ENCODE assay signal across 1 cellular context in the genomic region with DNA sequence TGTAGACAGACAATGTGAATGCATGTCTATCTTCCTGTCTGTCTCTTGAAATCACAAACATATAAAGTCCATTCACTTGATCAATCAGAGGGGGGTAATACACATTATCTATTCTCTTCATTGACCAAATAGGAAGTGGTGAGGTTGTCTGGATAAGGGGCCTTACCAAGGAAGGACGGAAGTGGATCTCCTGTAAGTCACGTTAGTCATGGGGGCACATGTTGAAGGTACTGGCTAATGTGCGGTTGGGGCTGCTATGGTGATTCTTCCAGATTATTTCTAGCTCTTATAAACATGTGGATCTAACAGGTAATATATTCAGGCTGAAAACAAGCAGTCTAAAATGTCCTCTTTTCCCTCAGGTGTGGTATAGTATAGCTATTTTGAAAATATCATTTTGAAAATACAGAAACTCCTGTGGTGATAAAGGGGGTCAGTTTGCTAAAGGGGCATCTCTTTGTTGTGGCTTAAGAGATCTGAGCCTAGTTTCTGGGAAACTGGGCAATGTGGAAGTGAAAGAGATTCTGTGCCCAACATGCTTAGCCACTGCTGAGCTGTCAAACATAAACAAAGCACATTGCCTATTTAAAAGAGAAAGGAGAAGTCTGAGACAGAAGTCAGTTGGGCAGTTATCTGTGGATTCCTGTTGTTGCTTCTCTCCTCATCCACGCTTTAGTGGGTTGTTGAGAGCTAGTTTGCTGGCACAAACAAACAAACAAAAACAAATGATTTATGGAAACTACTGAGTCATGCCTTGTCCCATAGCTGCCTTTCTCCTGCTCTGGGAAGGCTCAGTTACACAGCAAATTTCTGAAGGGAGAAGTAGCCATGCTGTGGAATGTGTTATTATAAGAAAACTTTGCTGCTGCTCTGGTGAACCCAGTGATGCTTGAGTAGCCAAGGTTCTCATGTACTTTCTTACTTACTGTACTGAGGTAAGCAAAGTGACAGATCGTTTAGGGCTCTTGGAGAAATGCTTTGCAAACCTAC.
TF ChIP-seq lines count a peak whose summit lies in the region.

No MANE protein-coding gene starts in this region.

TF ChIP-seq in HepG2, 621 proteins besides CTCF, POLR2A, EP300 and RAD21 (continued from another document):
- TF ChIP-seq, protein P1, sequence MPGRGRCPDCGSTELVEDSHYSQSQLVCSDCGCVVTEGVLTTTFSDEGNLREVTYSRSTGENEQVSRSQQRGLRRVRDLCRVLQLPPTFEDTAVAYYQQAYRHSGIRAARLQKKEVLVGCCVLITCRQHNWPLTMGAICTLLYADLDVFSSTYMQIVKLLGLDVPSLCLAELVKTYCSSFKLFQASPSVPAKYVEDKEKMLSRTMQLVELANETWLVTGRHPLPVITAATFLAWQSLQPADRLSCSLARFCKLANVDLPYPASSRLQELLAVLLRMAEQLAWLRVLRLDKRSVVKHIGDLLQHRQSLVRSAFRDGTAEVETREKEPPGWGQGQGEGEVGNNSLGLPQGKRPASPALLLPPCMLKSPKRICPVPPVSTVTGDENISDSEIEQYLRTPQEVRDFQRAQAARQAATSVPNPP (CRISPR knock-in tag; IDR thresholded peaks at IDR 0.05): no peak
- no peak for TF ChIP-seq TAF15 (IDR thresholded peaks at IDR 0.05; ENCODE audit: low read depth, low read length, poor library complexity, severe bottlenecking)
- no peak for TF ChIP-seq ZNF235 (CRISPR knock-in tag; IDR thresholded peaks at IDR 0.05; ENCODE audit: borderline replicate concordance)
- TF ChIP-seq HDAC2 (CRISPR knock-in tag; IDR thresholded peaks at IDR 0.05): no peak
- TF ChIP-seq SP1 (IDR thresholded peaks at IDR 0.05): no peak
- no peak for TF ChIP-seq SP1 (CRISPR knock-in tag; IDR thresholded peaks at IDR 0.05)
